Comparison of ENCODE assay signal across 19 cellular contexts in genomic region chr5:44664711-44665100, GRCh38.
DNase-seq lines count a peak whose midpoint lies in the region; ATAC-seq, FAIRE-seq and TF ChIP-seq lines count a peak whose summit lies in the region.
"Had no signal": no experiment of that assay in that cellular context is flagged by ENCODE, and none has a peak within 500 bp of the region (broad histone marks: within the 10 kb centered on the region; RNA-seq: fewer than 3 reads in every experiment).

No MANE protein-coding gene starts in this region.

- H3K36me3 ChIP-seq in astrocyte (ENCODE audit: insufficient read depth, low read length) (no peaks in the 10 kb centered on the region), osteoblast (ENCODE audit: insufficient read depth, low read length) (no peaks in the 10 kb centered on the region)
- H3K36me3 ChIP-seq: BE2C had no signal

- no peaks in the 10 kb centered on the region for H4K20me1 ChIP-seq in astrocyte (ENCODE audit: insufficient read depth, low read length)
- H4K20me1 ChIP-seq in osteoblast (ENCODE audit: insufficient read depth, low read length) = no peaks in the 10 kb centered on the region

- no peaks in the 10 kb centered on the region for H3K36me3 Mint-ChIP-seq in astrocyte (ENCODE audit: low read depth, unreplicated experiment)

- H3K27me3 ChIP-seq in astrocyte (ENCODE audit: insufficient read depth, low read length) (no peaks in the 10 kb centered on the region), osteoblast (ENCODE audit: insufficient read depth, low read length) (no peaks in the 10 kb centered on the region)
- H3K27me3 ChIP-seq: BE2C had no signal

- DNase-seq in DMS53 (lab: John Stamatoyannopoulos, UW) = peak; percentile 30
- DNase-seq in DMS53 treated with DMSO at 0.1 percent for 48 hours (lab: John Stamatoyannopoulos, UW; ENCODE audit: unreplicated experiment) = no peak
- no peak for DNase-seq in astrocyte (ENCODE audit: low read depth)
- DNase-seq in osteoblast (ENCODE audit: insufficient read length, low spot score, missing footprints) = peak; percentile 70
- no peak for DNase-seq in activated naive CD4-positive, alpha-beta T cell (lab: John Stamatoyannopoulos, UW)
- DNase-seq: ACHN; Kasumi-1; NCI-H1930; NCI-H2107; NCI-H524 treated with DMSO at 0.1 percent for 48 hours; NCI-H774; NK-92 treated with Interleukin-12 subunit alpha and Interleukin-12 subunit beta, amount 100 ng/mL, for 24 hours; PC-9 had no signal

- H3K27me3 Mint-ChIP-seq in astrocyte (ENCODE audit: low read depth, unreplicated experiment) = no peaks in the 10 kb centered on the region

- H3K4me1 Mint-ChIP-seq in astrocyte (ENCODE audit: low read depth, unreplicated experiment) = peaks cover 7% of the 10 kb centered on the region

- no peaks in the 10 kb centered on the region for H3K79me2 ChIP-seq in astrocyte (ENCODE audit: insufficient read depth, low read length)
- no peaks in the 10 kb centered on the region for H3K79me2 ChIP-seq in osteoblast (ENCODE audit: insufficient read depth, low read length)

- no peak overlapping the region for H3K4me3 Mint-ChIP-seq in astrocyte (ENCODE audit: unreplicated experiment)

- H3K4me1 ChIP-seq in astrocyte (ENCODE audit: insufficient read depth, low read length) (no peaks in the 10 kb centered on the region), osteoblast (ENCODE audit: insufficient read depth, low read length) (no peaks in the 10 kb centered on the region)
- H3K4me1 ChIP-seq: BE2C had no signal

- H3K27ac ChIP-seq in astrocyte (ENCODE audit: low read depth, low read length) = no peak overlapping the region
- peak overlapping the region; percentile 77 for H3K27ac ChIP-seq in osteoblast (ENCODE audit: low read depth, low read length)
- H3K27ac ChIP-seq: 22Rv1, PC-9 had no signal

- H3K9me3 ChIP-seq in astrocyte (ENCODE audit: insufficient read depth, low read depth, low read length) = peaks cover 2% of the 10 kb centered on the region
- no peaks in the 10 kb centered on the region for H3K9me3 ChIP-seq in osteoblast (ENCODE audit: low read depth, low read length)
- H3K9me3 ChIP-seq: BE2C had no signal

- H3K27ac Mint-ChIP-seq in astrocyte (ENCODE audit: unreplicated experiment) = peak overlapping the region; percentile 79

- ATAC-seq in HG02610 (IDR thresholded peaks at IDR 0.05; ENCODE audit: unreplicated experiment) = no peak
- ATAC-seq in GM21737 (IDR thresholded peaks at IDR 0.05; ENCODE audit: unreplicated experiment) = no peak
- ATAC-seq: K562 had no signal

- H3K9me3 Mint-ChIP-seq in astrocyte (ENCODE audit: unreplicated experiment) = no peaks in the 10 kb centered on the region

- no peak overlapping the region for H2AFZ ChIP-seq in astrocyte (ENCODE audit: low read depth, low read length)
- H2AFZ ChIP-seq in osteoblast (ENCODE audit: low read length) = peak overlapping the region; percentile 6
- H2AFZ ChIP-seq: PC-9 had no signal

- TF ChIP-seq CTCF in astrocyte (IDR thresholded peaks at IDR 0.05; ENCODE audit: insufficient read depth, low read depth, low read length) = no peak
- no peak for TF ChIP-seq CTCF in osteoblast (IDR thresholded peaks at IDR 0.05; ENCODE audit: extremely low read depth, low read depth, low read length)

- no peak overlapping the region for H3K9ac ChIP-seq in astrocyte (ENCODE audit: low read length)

- FAIRE-seq in astrocyte (lab: Jason Lieb, UNC) = no peak
- FAIRE-seq: G401.6, K562 had no signal

- H3K4me3 ChIP-seq in astrocyte (ENCODE audit: insufficient read depth, low read depth, low read length) (no peak overlapping the region), osteoblast (ENCODE audit: insufficient read depth, low read length) (no peak overlapping the region)
- H3K4me3 ChIP-seq: K562, PC-9 had no signal

- H3K4me2 ChIP-seq in astrocyte (ENCODE audit: low read length) = no peak overlapping the region
- peak overlapping the region; percentile 18 for H3K4me2 ChIP-seq in osteoblast (ENCODE audit: insufficient read depth, low read length)
- H3K4me2 ChIP-seq: PC-9 had no signal

Comparison
In these comparisons a context has a peak if more than half of its experiments do, and no peak if none do; other contexts are left out.
1. DNase-seq: peak in DMS53 (single experiment) and osteoblast (single experiment); none in DMS53 treated with DMSO at 0.1 percent for 48 hours (single experiment), astrocyte (single experiment) and activated naive CD4-positive, alpha-beta T cell (0 of 4).